In the genomic region with DNA sequence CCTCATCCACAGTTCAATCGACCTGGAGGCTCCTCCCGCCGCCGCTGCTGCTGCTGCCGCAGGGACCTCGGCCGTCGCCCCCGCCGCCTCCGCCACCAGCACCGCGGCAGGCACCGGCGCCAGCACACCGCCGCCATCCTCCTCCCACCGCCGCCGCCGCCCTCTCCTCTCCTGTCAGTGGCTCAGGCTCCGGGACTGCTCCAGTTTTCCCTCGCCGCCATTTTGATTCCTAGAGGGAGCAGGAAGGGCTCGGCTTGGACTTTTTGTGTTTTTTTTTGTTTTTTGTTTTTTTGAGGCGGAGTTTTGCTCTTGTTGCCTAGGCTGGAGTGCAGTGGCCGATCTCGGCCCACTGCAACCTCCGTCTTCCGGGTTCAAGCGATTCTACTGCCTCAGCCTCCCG, we compare ENCODE assay signal across 10 cellular contexts. TPM values are rescaled to one million over a fixed set of nuclear protein-coding genes. Genes with fewer than 3 reads are reported as not detected.
DNase-seq lines count a peak whose midpoint lies in the region; ATAC-seq and TF ChIP-seq lines count a peak whose summit lies in the region.
"Had no signal": no experiment of that assay in that cellular context is flagged by ENCODE, and none has a peak within 500 bp of the region (broad histone marks: within the 10 kb centered on the region; RNA-seq: fewer than 3 reads in every experiment).

No MANE protein-coding gene starts in this region.

- H3K9me2 ChIP-seq in OCI-LY7 (ENCODE audit: insufficient read depth, low read length): no peaks in the 10 kb centered on the region

- H3K9me3 Mint-ChIP-seq in Calu3 (ENCODE audit: low read depth, unreplicated experiment) (no peaks in the 10 kb centered on the region), H9 (no peaks in the 10 kb centered on the region)

- H4K5ac ChIP-seq in H9 (ENCODE audit: insufficient read length, low read depth, low read length): no peak overlapping the region

- H4K12ac ChIP-seq in trophoblast cell (ENCODE audit: low read depth, low read length): no peak overlapping the region

- H3K4me1 ChIP-seq in OCI-LY7 (ENCODE audit: insufficient read depth, low read length, poor library complexity, severe bottlenecking) (peaks cover 20% of the 10 kb centered on the region), trophoblast cell (ENCODE audit: control insufficient read depth in 1 of 2, insufficient read depth in 2 of 2, low read length in 2 of 2) (peaks cover 3 to 8% of the 10 kb centered on the region in 2 experiments), H9 (ENCODE audit: insufficient read depth, low read length) (no peaks in the 10 kb centered on the region; the same call in 1 of the 2 replicates)

- H4K91ac ChIP-seq in trophoblast cell (ENCODE audit: low read depth, low read length) (no peak overlapping the region), H9 (ENCODE audit: insufficient read length, low read depth, low read length) (no peak overlapping the region)

- H3K14ac ChIP-seq in trophoblast cell (ENCODE audit: low read length) (no peak overlapping the region), H9 (ENCODE audit: insufficient read depth, low read length) (no peak overlapping the region)

- no peak overlapping the region for H2BK120ac ChIP-seq in trophoblast cell (ENCODE audit: insufficient read depth, low read length, poor library complexity)
- H2BK120ac ChIP-seq in H9 (ENCODE audit: low read depth, low read length, poor library complexity, severe bottlenecking): no peak overlapping the region

- H3K4me1 Mint-ChIP-seq in Calu3 (ENCODE audit: low read depth, unreplicated experiment) (peaks cover 19% of the 10 kb centered on the region), H9 (peaks cover 9 to 12% of the 10 kb centered on the region in 2 experiments)

- H3K9ac ChIP-seq in trophoblast cell (ENCODE audit: low read length) (no peak overlapping the region), H9 (ENCODE audit: extremely low read depth, insufficient read length, low read length) (no peak overlapping the region)

- H3K36me3 Mint-ChIP-seq in Calu3 (ENCODE audit: insufficient read depth, unreplicated experiment): peaks cover 29% of the 10 kb centered on the region
- H3K36me3 Mint-ChIP-seq in H9 (ENCODE audit: insufficient read depth in 1 of 3, low read depth in 3 of 3): peaks cover 2 to 8% (median 7%) of the 10 kb centered on the region in 3 experiments; a peak in 6 of 7 replicates

- H4K20me1 ChIP-seq in OCI-LY7 (ENCODE audit: insufficient read depth, low read length) (peaks cover 3% of the 10 kb centered on the region; the same call in 1 of the 2 replicates), H9 (ENCODE audit: control insufficient read depth, insufficient read depth, insufficient read length) (no peaks in the 10 kb centered on the region)

- POLR2A ChIA-PET in OCI-LY7 (lab: Charles Lee): interaction anchor here (1.0 kb wide), 1 partner anchor 147 kb away, joined by 3 read pairs; no protein-coding TSS in a partner anchor

- no peaks in the 10 kb centered on the region for H3K27me3 Mint-ChIP-seq in Calu3 (ENCODE audit: unreplicated experiment)
- H3K27me3 Mint-ChIP-seq in H9 (ENCODE audit: low read depth): no peaks in the 10 kb centered on the region

- intact Hi-C loops in Calu3 (cut with micrococcal nuclease; ENCODE audit: unreplicated experiment): no loop called here
- intact Hi-C loops in OCI-LY7 (cut with micrococcal nuclease; ENCODE audit: unreplicated experiment): no loop called here

- H3K27me3 ChIP-seq in trophoblast cell (ENCODE audit: insufficient read depth, low read length): no peaks in the 10 kb centered on the region
- H3K27me3 ChIP-seq in H9 (ENCODE audit: insufficient read depth, low read length): no peaks in the 10 kb centered on the region

- no peak overlapping the region for H2BK20ac ChIP-seq in H9 (ENCODE audit: low read depth, low read length, poor library complexity, severe bottlenecking)

- BruUV-seq in Calu3 (replicated peaks; lab: Mats Ljungman, UMichigan) (no TSS peak), OCI-LY7 (replicated peaks; lab: Mats Ljungman, UMichigan) (no TSS peak)

- H3K4me3 Mint-ChIP-seq in Calu3 (ENCODE audit: low read depth, unreplicated experiment) (peak overlapping the region; percentile 66), H9 (no peak overlapping the region)

- TF ChIP-seq CTCF in Calu3 (IDR thresholded peaks at IDR 0.05; ENCODE audit: unreplicated experiment) (no peak), OCI-LY7 (conservative IDR thresholded peaks at IDR 0.05; ENCODE audit: low read length) (no peak), choroid plexus epithelial cell (conservative IDR thresholded peaks at IDR 0.05; ENCODE audit: low read depth, low read length) (no peak), H9 (conservative IDR thresholded peaks at IDR 0.05) (no peak)

- H3K36me3 ChIP-seq in OCI-LY7 (ENCODE audit: insufficient read depth, low read length) (peaks cover 2% of the 10 kb centered on the region; the same call in 1 of the 2 replicates), trophoblast cell (ENCODE audit: control insufficient read depth in 1 of 2, insufficient read depth in 2 of 2, low read length in 2 of 2) (peaks cover 0 to 2% of the 10 kb centered on the region in 2 experiments)

- H3K4ac ChIP-seq in trophoblast cell (ENCODE audit: low read depth, low read length): no peak overlapping the region
- H3K4ac ChIP-seq in H9 (ENCODE audit: low read depth, low read length): no peak overlapping the region

- H3K27ac Mint-ChIP-seq in Calu3 (ENCODE audit: unreplicated experiment): peak overlapping the region; percentile 0
- H3K27ac Mint-ChIP-seq in H9: peak overlapping the region in 1 of 3 experiments; percentile 38; a peak in 1 of 7 replicates

- no peak overlapping the region for H2BK5ac ChIP-seq in trophoblast cell (ENCODE audit: low read depth, low read length, poor library complexity)
- no peak overlapping the region for H2BK5ac ChIP-seq in H9 (ENCODE audit: insufficient read length, low read length)

- no peak overlapping the region for H3K56ac ChIP-seq in H9 (ENCODE audit: insufficient read length, low read depth, low read length)

- H3K23ac ChIP-seq in trophoblast cell (ENCODE audit: low read length) (no peak overlapping the region), H9 (ENCODE audit: insufficient read length, low read depth, low read length) (no peak overlapping the region)

- no peak overlapping the region for H3K27ac ChIP-seq in OCI-LY7 (ENCODE audit: low read depth, low read length, poor library complexity, severe bottlenecking)
- no peak overlapping the region for H3K27ac ChIP-seq in trophoblast cell (ENCODE audit: low read depth, low read length)
- no peak overlapping the region for H3K27ac ChIP-seq in H9 (ENCODE audit: insufficient read length, low read depth, low read length)

- peak overlapping the region; percentile 41 for H3K4me3 ChIP-seq in OCI-LY7 (ENCODE audit: low read depth, low read length, poor library complexity, severe bottlenecking)
- peak overlapping the region; percentile 38 for H3K4me3 ChIP-seq in choroid plexus epithelial cell (ENCODE audit: low read depth, low read length)
- H3K4me3 ChIP-seq in trophoblast cell (ENCODE audit: low read depth, low read length): no peak overlapping the region
- H3K4me3 ChIP-seq: K562 had no signal

- H3T11ph ChIP-seq in H9 (ENCODE audit: low read length): no peak overlapping the region

- H3K18ac ChIP-seq in trophoblast cell (ENCODE audit: low read length) (no peak overlapping the region), H9 (ENCODE audit: insufficient read length, low read depth, low read length) (no peak overlapping the region)

- H2BK15ac ChIP-seq in H9 (ENCODE audit: low read depth, low read length): no peak overlapping the region

- H3K9me3 ChIP-seq in OCI-LY7 (ENCODE audit: low read length) (no peaks in the 10 kb centered on the region), trophoblast cell (ENCODE audit: insufficient read depth, low read depth, low read length) (no peaks in the 10 kb centered on the region), H9 (ENCODE audit: control insufficient read depth, low read depth, low read length) (no peaks in the 10 kb centered on the region)

- H3K79me1 ChIP-seq in trophoblast cell (ENCODE audit: low read length): peaks cover 7% of the 10 kb centered on the region
- H3K79me1 ChIP-seq in H9 (ENCODE audit: insufficient read depth, low read depth, low read length, poor library complexity, severe bottlenecking): peaks cover 9% of the 10 kb centered on the region

- H2AFZ ChIP-seq in OCI-LY7 (ENCODE audit: low read length) (no peak overlapping the region), trophoblast cell (ENCODE audit: insufficient read depth, low read length, poor library complexity) (no peak overlapping the region), H9 (ENCODE audit: low read length) (no peak overlapping the region)

- H2BK12ac ChIP-seq in trophoblast cell (ENCODE audit: low read length): peak overlapping the region; percentile 43
- no peak overlapping the region for H2BK12ac ChIP-seq in H9 (ENCODE audit: insufficient read length, low read depth, low read length)

- DNase-seq in Calu3: peak; percentile 22
- no peak for DNase-seq in OCI-LY7 (ENCODE audit: low spot score)
- no peak for DNase-seq in choroid plexus epithelial cell (ENCODE audit: low read depth)
- DNase-seq in trophoblast cell: peak; percentile 21 to 70
- DNase-seq in H9: no peak
- no peak for DNase-seq in SKM-1 treated with dmso at 0.1 percent for 144 hours (lab: John Stamatoyannopoulos, UW; ENCODE audit: unreplicated experiment)
- DNase-seq: HCEC 1CT had no signal

- no peak overlapping the region for H4K8ac ChIP-seq in trophoblast cell (ENCODE audit: low read depth, low read length)
- no peak overlapping the region for H4K8ac ChIP-seq in H9 (replicated peaks; ENCODE audit: insufficient read length, low read depth, low read length)

- ATAC-seq in HG02973 (IDR thresholded peaks at IDR 0.05; ENCODE audit: unreplicated experiment): no peak
- no peak for ATAC-seq in HG03025 (IDR thresholded peaks at IDR 0.05; ENCODE audit: low FRiP score, unreplicated experiment)
- ATAC-seq: K562 had no signal

- no CpG with 5 or more reads among the region's 32 CpGs for WGBS in trophoblast cell (ENCODE audit: extremely low coverage, insufficient coverage, insufficient read length)
- no CpG with 5 or more reads among the region's 32 CpGs for WGBS in H9 (ENCODE audit: extremely low coverage, insufficient read length, low lambda C conversion rate)

- H3K79me2 ChIP-seq in OCI-LY7 (ENCODE audit: insufficient read depth, low read depth, low read length) (peaks cover 19% of the 10 kb centered on the region), trophoblast cell (ENCODE audit: control insufficient read depth, insufficient read depth, low read length, poor library complexity) (peaks cover 7% of the 10 kb centered on the region), H9 (ENCODE audit: insufficient read depth, low read length) (peaks cover 11% of the 10 kb centered on the region; the same call in 1 of the 2 replicates)

- H2AK5ac ChIP-seq in trophoblast cell (ENCODE audit: low read length): no peak overlapping the region
- no peak overlapping the region for H2AK5ac ChIP-seq in H9 (ENCODE audit: insufficient read length, low read length)

- CTCF ChIA-PET in Calu3 (lab: Charles Lee) (no interaction called here), OCI-LY7 (lab: Charles Lee; ENCODE audit: unreplicated experiment) (no interaction called here)

- H3K4me2 ChIP-seq in OCI-LY7 (ENCODE audit: low read length) (no peak overlapping the region), trophoblast cell (ENCODE audit: low read length) (no peak overlapping the region), H9 (ENCODE audit: insufficient read depth, insufficient read length, low read length) (no peak overlapping the region)

- peaks cover 9% of the 10 kb centered on the region for H3K23me2 ChIP-seq in H9 (ENCODE audit: insufficient read length, low read depth, low read length, poor library complexity, severe bottlenecking)

RNA-seq across cellular contexts. Expression of a gene that starts 3.0 kb away (rescaled TPM):
- total RNA-seq in Calu3 (2022): 42.0 and 49.3 TPM in 2 replicates
- 56.9 and 63.9 TPM in 2 replicates for total RNA-seq in OCI-LY7 (2014; rRNA removed; shearing (Covaris generic))
- 87.8 and 96.4 TPM in 2 replicates for total RNA-seq in OCI-LY7 (2022)
- polyA plus RNA-seq in trophoblast cell (2013): 12.6 and 14.3 TPM in 2 replicates
- total RNA-seq in H9 (2021): 63.9 and 67.4 TPM in 2 replicates

RNA-seq across cellular contexts. Expression of a gene that starts 58.4 kb away (rescaled TPM):
- total RNA-seq in Calu3 (2022) (48.9 and 60.6 TPM in 2 replicates), OCI-LY7 (2022) (3.6 and 6.1 TPM in 2 replicates), H9 (2021) (13.6 and 16.1 TPM in 2 replicates)
- total RNA-seq in OCI-LY7 (2014; rRNA removed; shearing (Covaris generic)): 0.33 and 0.60 TPM in 2 replicates
- 28.7 and 29.8 TPM in 2 replicates for polyA plus RNA-seq in trophoblast cell (2013)

Comparison
In these comparisons a context has a peak if more than half of its experiments do, and no peak if none do; other contexts are left out.
1. DNase-seq: peak in Calu3 (single experiment) and trophoblast cell (2 of 2); none in OCI-LY7 (single experiment), choroid plexus epithelial cell (single experiment), H9 (single experiment) and SKM-1 treated with dmso at 0.1 percent for 144 hours (single experiment).